30 cellular contexts compared by ENCODE assay signal in the genomic region with DNA sequence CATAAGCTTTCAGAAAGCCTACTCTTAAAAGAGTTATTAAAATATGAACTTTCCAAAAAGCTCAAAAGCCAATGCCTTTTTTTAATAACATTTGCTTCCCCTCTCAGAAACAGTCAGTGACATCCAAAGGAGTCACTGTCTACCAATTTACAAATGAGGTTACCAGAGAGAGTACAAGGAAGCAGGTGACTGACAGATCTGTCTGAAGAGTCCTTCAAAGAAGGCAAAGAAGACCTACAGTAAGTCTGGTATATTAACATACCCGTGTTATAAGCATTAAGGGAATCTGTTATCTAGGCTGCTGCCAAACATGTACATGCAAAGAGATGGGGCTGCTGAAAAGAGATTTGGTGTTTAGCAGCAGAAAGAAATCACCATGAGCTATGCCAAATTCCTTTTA. TPM values are rescaled to one million over a fixed set of nuclear protein-coding genes. Genes with fewer than 3 reads are reported as not detected.
"Had no signal": no experiment of that assay in that cellular context is flagged by ENCODE, and none has a peak within 500 bp of the region (broad histone marks: within the 10 kb centered on the region; RNA-seq: fewer than 3 reads in every experiment).

No MANE protein-coding gene starts in this region.

- H3K27ac ChIP-seq: colonic mucosa, epithelial cell of prostate, esophagus muscularis mucosa, foreskin keratinocyte, heart right ventricle, lower lobe of right lung, ovary, psoas muscle, skin epidermis, spleen, thoracic aorta, tibial nerve, upper lobe of left lung had no signal

- H3K4me3 ChIP-seq: colonic mucosa, esophagus muscularis mucosa, heart right ventricle, lower lobe of right lung, ovary, psoas muscle, skin epidermis, spleen, thoracic aorta, tibial nerve, upper lobe of left lung had no signal

- DNase-seq: colonic mucosa; effector CD8-positive, alpha-beta T cell; endodermal cell; glutamatergic neuron; heart right ventricle; hippocampal formation; kidney glomerular epithelial cell; left colon; left ventricle myocardium superior; lower lobe of right lung; naive thymus-derived CD8-positive, alpha-beta T cell; occipital lobe; ovary; posterior cingulate gyrus; psoas muscle; right cardiac atrium; spleen; stimulated activated naive B cell treated with anti-CD40 and anti-IgM and Interleukin-4, amounts not matched to agents 10 μg/mL and 1 μg/mL and 100 μg/mL, for 72 hours; upper lobe of left lung had no signal

- H3K9me3 ChIP-seq: colonic mucosa, esophagus muscularis mucosa, heart right ventricle, lower lobe of right lung, ovary, psoas muscle, spleen, thoracic aorta, tibial nerve, upper lobe of left lung had no signal

- H3K36me3 ChIP-seq: colonic mucosa, esophagus muscularis mucosa, heart right ventricle, lower lobe of right lung, ovary, spleen, thoracic aorta, tibial nerve, upper lobe of left lung had no signal

- H3K27me3 ChIP-seq: colonic mucosa, esophagus muscularis mucosa, foreskin keratinocyte, heart right ventricle, ovary, spleen, tibial nerve, upper lobe of left lung had no signal

- H3K4me1 ChIP-seq: foreskin keratinocyte, psoas muscle had no signal

- ATAC-seq: heart right ventricle; left colon; left ventricle myocardium superior; lower lobe of right lung; naive thymus-derived CD8-positive, alpha-beta T cell; psoas muscle; right cardiac atrium; stimulated activated naive B cell treated with anti-CD40 and anti-IgM and Interleukin-4, amounts not matched to agents 10 μg/mL and 1 μg/mL and 100 μg/mL, for 72 hours had no signal

RNA-seq across cellular contexts. Expression of gene PRELID2, which starts 8.3 kb away (rescaled TPM):
- total RNA-seq: naive thymus-derived CD8-positive, alpha-beta T cell had no signal
- polyA plus RNA-seq: neural cell had no signal

RNA-seq across cellular contexts. Expression of gene GRXCR2, which starts 45.9 kb away (rescaled TPM):
- total RNA-seq: colonic mucosa; endodermal cell; esophagus muscularis mucosa; fibroblast of lung; foreskin keratinocyte; left colon; lower lobe of right lung; mesenteric fat pad; myocyte; naive thymus-derived CD8-positive, alpha-beta T cell; occipital lobe; ovary; psoas muscle; renal cortical epithelial cell; spleen; thoracic aorta; tibial nerve; upper lobe of left lung had no signal
- polyA plus RNA-seq: fibroblast of lung; foreskin keratinocyte; naive thymus-derived CD8-positive, alpha-beta T cell; neural cell; ovary; psoas muscle; spleen had no signal
